ENCODE assay signal across 27 cellular contexts in the genomic region with DNA sequence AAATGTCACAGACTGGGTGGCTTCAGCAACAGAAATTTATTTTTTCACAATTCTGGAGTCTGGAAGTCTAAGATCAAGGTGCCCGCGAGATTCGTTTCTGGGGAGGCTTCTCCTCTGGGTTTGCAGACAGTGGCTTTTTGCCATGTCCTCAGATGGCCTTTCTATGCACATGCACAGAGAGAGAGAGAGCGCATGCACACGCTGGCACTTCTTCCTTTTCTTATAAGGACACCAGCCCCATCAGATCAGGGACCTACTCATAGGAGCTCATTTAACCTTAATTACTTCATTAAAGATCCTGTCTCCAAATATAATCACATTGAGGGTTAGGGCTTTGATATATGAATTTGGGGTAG.
DNase-seq lines count a peak whose midpoint lies in the region; ATAC-seq, FAIRE-seq and TF ChIP-seq lines count a peak whose summit lies in the region.
"Had no signal": no experiment of that assay in that cellular context is flagged by ENCODE, and none has a peak within 500 bp of the region (broad histone marks: within the 10 kb centered on the region; RNA-seq: fewer than 3 reads in every experiment).

No MANE protein-coding gene starts in this region.

- TF ChIP-seq RAD21 in H1 (IDR thresholded peaks at IDR 0.05 in 1 of 2, conservative IDR thresholded peaks at IDR 0.05 in 1 of 2; ENCODE audit: low read depth in 2 of 2, low read length in 2 of 2) = no peak

- no peak overlapping the region for H3K4me2 ChIP-seq in H1 (ENCODE audit: insufficient read depth in 1 of 2, low read depth in 2 of 2, low read length in 2 of 2)
- H3K4me2 ChIP-seq: A549, hepatocyte had no signal

- intact Hi-C loops in left ventricle myocardium superior (cut with micrococcal nuclease) (no loop called here), cardiac septum (cut with DNase I) (no loop called here), testis (cut with DNase I; ENCODE audit: low total_unique reads) (no loop called here)

- CTCF ChIA-PET in H1 (lab: Charles Lee; ENCODE audit: partially characterized antibody) = interaction anchor here (0.8 to 1.4 kb wide), 4 partner anchors 18 to 35 kb away, joined by 3 to 7 read pairs (median 3); no protein-coding TSS in a partner anchor

- WGBS in H1 (ENCODE audit: extremely low coverage in 1 of 2, insufficient coverage in 1 of 2, insufficient read length in 1 of 2, insufficient replicate concordance in 2 of 2, low coverage in 1 of 2, low lambda C conversion rate in 2 of 2, missing lambda C conversion rate in 1 of 2), 2 experiments = 88% methylated on average over 5 of the region's 5 CpGs; no CpG with 5 or more reads in 1 of the 2 experiments
- WGBS in testis, 2 donors = 33 to 49% methylated on average over 5 of the region's 5 CpGs

- no peak overlapping the region for H2BK5ac ChIP-seq in H1 (ENCODE audit: low read depth, low read length)

- in situ Hi-C loops in GM13976 (cut with MboI; ENCODE audit: low sequenced_read_pairs, unreplicated experiment) = no loop called here

- no peak overlapping the region for H3K18ac ChIP-seq in H1 (ENCODE audit: extremely low read depth, low read length)

- no peak overlapping the region for H2BK12ac ChIP-seq in H1 (ENCODE audit: low read depth, low read length)

- H3K23me2 ChIP-seq in H1 (ENCODE audit: low read depth, low read length) = no peaks in the 10 kb centered on the region

- H3K27me3 ChIP-seq in H1 (replicated peaks in 1 of 4; ENCODE audit: control insufficient read depth in 3 of 4, extremely low read depth in 1 of 4, insufficient read depth in 3 of 4, low read length in 3 of 4) (no peaks in the 10 kb centered on the region), testis (no peaks in the 10 kb centered on the region)
- H3K27me3 ChIP-seq: hepatocyte had no signal

- POLR2A ChIA-PET in H1 (lab: Charles Lee; ENCODE audit: partially characterized antibody) = no interaction called here

- TF ChIP-seq POLR2A in H1 (IDR thresholded peaks at IDR 0.05; ENCODE audit: control extremely low read depth in 1 of 2, low read depth in 2 of 2, low read length in 2 of 2) = no peak
- TF ChIP-seq POLR2A in testis (IDR thresholded peaks at IDR 0.05) = no peak

- TF ChIP-seq CTCF in H1 (IDR thresholded peaks at IDR 0.05; ENCODE audit: control extremely low read depth in 1 of 3, insufficient read depth in 1 of 3, low read depth in 1 of 3, low read length in 3 of 3) = no peak
- no peak for TF ChIP-seq CTCF in testis (IDR thresholded peaks at IDR 0.05)
- no peak for TF ChIP-seq CTCF in GM13976 (IDR thresholded peaks at IDR 0.05; ENCODE audit: borderline replicate concordance, control extremely low read depth, extremely low read depth, insufficient read depth, missing control alignments)

- no peaks in the 10 kb centered on the region for H3K79me1 ChIP-seq in H1 (ENCODE audit: low read depth, low read length)

- H3K4me3 ChIP-seq in H1 (ENCODE audit: extremely low read depth in 1 of 4, insufficient read depth in 2 of 4, low read depth in 3 of 4, low read length in 4 of 4) (no peak overlapping the region), testis (no peak overlapping the region)
- H3K4me3 ChIP-seq: A549, hepatocyte had no signal

- H3K4me1 ChIP-seq in H1 (replicated peaks in 1 of 4; ENCODE audit: control insufficient read depth in 3 of 4, insufficient read depth in 4 of 4, low read length in 3 of 4) (peaks cover 5 to 28% (median 25%) of the 10 kb centered on the region in 4 experiments), testis (peaks cover 5% of the 10 kb centered on the region)
- H3K4me1 ChIP-seq: A549 had no signal

- H4K5ac ChIP-seq in H1 (ENCODE audit: insufficient read length, low read depth, low read length) = no peak overlapping the region

- no peak overlapping the region for H3K23ac ChIP-seq in H1 (ENCODE audit: insufficient read length)

- H3K36me3 ChIP-seq in H1 (ENCODE audit: control insufficient read depth in 2 of 4, insufficient read depth in 4 of 4, low read length in 3 of 4) (no peaks in the 10 kb centered on the region), testis (ENCODE audit: low read depth, missing control alignments) (no peaks in the 10 kb centered on the region)

- no peak overlapping the region for H3K4ac ChIP-seq in H1 (replicated peaks; ENCODE audit: insufficient read length, low read depth, low read length)

- H3K79me2 ChIP-seq in H1 (ENCODE audit: control insufficient read depth in 1 of 2, insufficient read depth in 2 of 2, low read length in 2 of 2) = no peaks in the 10 kb centered on the region
- H3K79me2 ChIP-seq: hepatocyte had no signal

- no peak overlapping the region for H2BK120ac ChIP-seq in H1 (replicated peaks; ENCODE audit: low read depth, low read length)

- H3K27ac ChIP-seq in H1 (ENCODE audit: low read depth, low read length) (no peak overlapping the region), testis (no peak overlapping the region)
- H3K27ac ChIP-seq: A549, hepatocyte had no signal

- no peaks in the 10 kb centered on the region for H4K20me1 ChIP-seq in H1 (replicated peaks in 1 of 2; ENCODE audit: control insufficient read depth in 1 of 2, insufficient read depth in 2 of 2, low read length in 2 of 2)

- no peak overlapping the region for H2AFZ ChIP-seq in H1 (ENCODE audit: low read length)
- H2AFZ ChIP-seq: hepatocyte had no signal

- no peak overlapping the region for H2AK5ac ChIP-seq in H1 (ENCODE audit: low read depth, low read length)

- peak; percentile 47 for ATAC-seq in left ventricle myocardium superior
- ATAC-seq: A549; activated CD4-positive, alpha-beta T cell treated with anti-CD3 and anti-CD28 coated beads for 36 hours; esophagus mucosa; left lobe of liver; naive thymus-derived CD4-positive, alpha-beta T cell had no signal

- H4K91ac ChIP-seq in H1 (replicated peaks; ENCODE audit: insufficient read length, low read length) = no peak overlapping the region

- H2BK20ac ChIP-seq in H1 (ENCODE audit: low read length) = no peak overlapping the region

- FAIRE-seq in H1 (lab: Jason Lieb, UNC) = peak; percentile 7
- FAIRE-seq: A549, GM12891, small intestine, TTC549 had no signal

- H3K9me3 ChIP-seq in H1 (ENCODE audit: insufficient read depth in 2 of 2, low read depth in 1 of 2, low read length in 1 of 2) (no peaks in the 10 kb centered on the region), testis (no peaks in the 10 kb centered on the region)
- H3K9me3 ChIP-seq: A549, Caco-2 had no signal

- no peak overlapping the region for H4K8ac ChIP-seq in H1 (ENCODE audit: extremely low read depth, insufficient read depth, low read length)

- peak; percentile 37 for DNase-seq in left ventricle myocardium superior
- DNase-seq in cardiac septum (ENCODE audit: low spot score) = no peak
- peak; percentile 85 for DNase-seq in OCI-M1 (lab: John Stamatoyannopoulos, UW)
- no peak for DNase-seq in H1 (ENCODE audit: low read depth in 1 of 2, low spot score in 2 of 2)
- peak; percentile 76 for DNase-seq in testis
- no peak for DNase-seq in GM13976 (ENCODE audit: low spot score)
- DNase-seq in RKO (ENCODE audit: low spot score) = no peak
- DNase-seq in NCI-H82 (lab: John Stamatoyannopoulos, UW) = no peak
- DNase-seq: activated CD4-positive, alpha-beta T cell treated with anti-CD3 and anti-CD28 coated beads for 36 hours; activated T-cell treated with anti-CD3 and anti-CD28 coated beads, Interleukin-2, amount 50 U/mL, for 24 hours; Caco-2; effector memory CD4-positive, alpha-beta T cell; foreskin melanocyte; H9; naive thymus-derived CD4-positive, alpha-beta T cell; NCI-H1092; NCI-H2081; occipital lobe; SHP77 treated with DMSO at 0.1 percent for 48 hours; small intestine; stimulated activated CD4-positive, alpha-beta T cell treated with anti-CD3 and anti-CD28 coated beads, Interleukin-1b, Interleukin-23, amount 100 ng/mL, for 48 hours had no signal

- H3K14ac ChIP-seq in H1 (ENCODE audit: insufficient read length) = no peak overlapping the region

- no peak overlapping the region for H2BK15ac ChIP-seq in H1 (ENCODE audit: low read length)

- H3K9ac ChIP-seq in H1 (replicated peaks in 1 of 4; ENCODE audit: extremely low read depth in 1 of 4, low read depth in 3 of 4, low read length in 3 of 4) = no peak overlapping the region

- TF ChIP-seq EP300 in H1 (IDR thresholded peaks at IDR 0.05; ENCODE audit: borderline replicate concordance in 1 of 2, low read depth in 2 of 2, low read length in 2 of 2) = no peak

- no peak overlapping the region for H3K56ac ChIP-seq in H1 (replicated peaks; ENCODE audit: insufficient read length, low read depth, low read length)

TF ChIP-seq in H1, 55 proteins besides CTCF, POLR2A, EP300 and RAD21 (continues in another document):
- TF ChIP-seq CREB1 (IDR thresholded peaks at IDR 0.05) (no peak), HDAC2 (IDR thresholded peaks at IDR 0.05; ENCODE audit: borderline replicate concordance in 1 of 2, low read depth in 2 of 2, low read length in 2 of 2) (no peak), SP1 (IDR thresholded peaks at IDR 0.05; ENCODE audit: low read depth, low read length) (no peak), TBP (IDR thresholded peaks at IDR 0.05; ENCODE audit: low read depth, low read length) (no peak), EGR1 (IDR thresholded peaks at IDR 0.05; ENCODE audit: borderline replicate concordance, low read depth, low read length) (no peak), SIN3A (conservative IDR thresholded peaks at IDR 0.05 in 1 of 2, IDR thresholded peaks at IDR 0.05 in 1 of 2; ENCODE audit: low read depth in 1 of 2, low read length in 2 of 2) (no peak), BCL11A (IDR thresholded peaks at IDR 0.05; ENCODE audit: low read depth in 2 of 2, low read length in 2 of 2) (no peak), HDAC6 (IDR thresholded peaks at IDR 0.05; ENCODE audit: low read depth, low read length) (no peak), TCF12 (IDR thresholded peaks at IDR 0.05; ENCODE audit: low read depth, low read length) (no peak), GABPA (IDR thresholded peaks at IDR 0.05; ENCODE audit: borderline replicate concordance, insufficient read depth, low read length) (no peak), GTF2F1 (IDR thresholded peaks at IDR 0.05; ENCODE audit: borderline replicate concordance, low read depth, low read length) (no peak)
- TF ChIP-seq, protein P1, sequence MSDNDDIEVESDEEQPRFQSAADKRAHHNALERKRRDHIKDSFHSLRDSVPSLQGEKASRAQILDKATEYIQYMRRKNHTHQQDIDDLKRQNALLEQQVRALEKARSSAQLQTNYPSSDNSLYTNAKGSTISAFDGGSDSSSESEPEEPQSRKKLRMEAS (IDR thresholded peaks at IDR 0.05) = no peak
- TF ChIP-seq, protein P2, sequence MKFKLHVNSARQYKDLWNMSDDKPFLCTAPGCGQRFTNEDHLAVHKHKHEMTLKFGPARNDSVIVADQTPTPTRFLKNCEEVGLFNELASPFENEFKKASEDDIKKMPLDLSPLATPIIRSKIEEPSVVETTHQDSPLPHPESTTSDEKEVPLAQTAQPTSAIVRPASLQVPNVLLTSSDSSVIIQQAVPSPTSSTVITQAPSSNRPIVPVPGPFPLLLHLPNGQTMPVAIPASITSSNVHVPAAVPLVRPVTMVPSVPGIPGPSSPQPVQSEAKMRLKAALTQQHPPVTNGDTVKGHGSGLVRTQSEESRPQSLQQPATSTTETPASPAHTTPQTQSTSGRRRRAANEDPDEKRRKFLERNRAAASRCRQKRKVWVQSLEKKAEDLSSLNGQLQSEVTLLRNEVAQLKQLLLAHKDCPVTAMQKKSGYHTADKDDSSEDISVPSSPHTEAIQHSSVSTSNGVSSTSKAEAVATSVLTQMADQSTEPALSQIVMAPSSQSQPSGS (IDR thresholded peaks at IDR 0.05; ENCODE audit: low read length) = no peak

Comparison
In these comparisons a context has a peak if more than half of its experiments do, and no peak if none do; other contexts are left out.
1. DNase-seq: peak in left ventricle myocardium superior (single experiment), OCI-M1 (single experiment) and testis (single experiment); none in cardiac septum (single experiment), H1 (0 of 2), GM13976 (single experiment), RKO (single experiment) and NCI-H82 (single experiment).